Comparison of ENCODE assay signal across 8 cellular contexts in genomic region chr5:40798012-40798855, GRCh38. TPM values are rescaled to one million over a fixed set of nuclear protein-coding genes. Genes with fewer than 3 reads are reported as not detected.
DNase-seq lines count a peak whose midpoint lies in the region; ATAC-seq and TF ChIP-seq lines count a peak whose summit lies in the region.

Gene PRKAA1, minus strand, starts transcription at chr5:40798374. Its CDS starts 185 bp downstream, at chr5:40798189.

- TF ChIP-seq CTCF in LNCAP (IDR thresholded peaks at IDR 0.05) = peak; percentile 60

- peak within 1 kb of the TSS; percentile 91 for H3K4me3 Mint-ChIP-seq in activated T-helper 1 cell treated with anti-CD3 and anti-CD28 coated beads, Interleukin-12 subunit alpha, Interleukin-12 subunit beta, Interleukin-2, Interleukin-4 antibody, amounts not matched to agents 30 ng/mL and 10 ng/mL and 1 ng/mL, durations not matched to agents 14 hours and 24 hours and 36 hours
- peak within 1 kb of the TSS; percentile 86 to 96 (median 94) for H3K4me3 Mint-ChIP-seq in naive thymus-derived CD4-positive, alpha-beta T cell
- peak within 1 kb of the TSS; percentile 92 to 95 for H3K4me3 Mint-ChIP-seq in stimulated activated naive B cell treated with anti-CD40 and anti-IgM and Interleukin-4, amounts not matched to agents 10 μg/mL and 1 μg/mL and 100 μg/mL, for 72 hours

- H3K4me1 Mint-ChIP-seq in activated T-helper 1 cell treated with anti-CD3 and anti-CD28 coated beads, Interleukin-12 subunit alpha, Interleukin-12 subunit beta, Interleukin-2, Interleukin-4 antibody, amounts not matched to agents 30 ng/mL and 10 ng/mL and 1 ng/mL, durations not matched to agents 14 hours and 24 hours and 36 hours (ENCODE audit: low read depth) = peaks cover 41% of the 10 kb centered on the region
- peaks cover 28 to 55% (median 44%) of the 10 kb centered on the region in 7 donors for H3K4me1 Mint-ChIP-seq in naive thymus-derived CD4-positive, alpha-beta T cell
- H3K4me1 Mint-ChIP-seq in stimulated activated naive B cell treated with anti-CD40 and anti-IgM and Interleukin-4, amounts not matched to agents 10 μg/mL and 1 μg/mL and 100 μg/mL, for 72 hours = peaks cover 15 to 38% of the 10 kb centered on the region in 2 donors

- H3K27ac Mint-ChIP-seq in activated T-helper 1 cell treated with anti-CD3 and anti-CD28 coated beads, Interleukin-12 subunit alpha, Interleukin-12 subunit beta, Interleukin-2, Interleukin-4 antibody, amounts not matched to agents 30 ng/mL and 10 ng/mL and 1 ng/mL, durations not matched to agents 14 hours and 24 hours and 36 hours = peak within 1 kb of the TSS; percentile 96
- H3K27ac Mint-ChIP-seq in naive thymus-derived CD4-positive, alpha-beta T cell = peak within 1 kb of the TSS; percentile 74 to 96 (median 94)
- H3K27ac Mint-ChIP-seq in stimulated activated naive B cell treated with anti-CD40 and anti-IgM and Interleukin-4, amounts not matched to agents 10 μg/mL and 1 μg/mL and 100 μg/mL, for 72 hours = peak within 1 kb of the TSS; percentile 97

- no peaks in the 10 kb centered on the region for H3K9me3 Mint-ChIP-seq in activated T-helper 1 cell treated with anti-CD3 and anti-CD28 coated beads, Interleukin-12 subunit alpha, Interleukin-12 subunit beta, Interleukin-2, Interleukin-4 antibody, amounts not matched to agents 30 ng/mL and 10 ng/mL and 1 ng/mL, durations not matched to agents 14 hours and 24 hours and 36 hours
- no peaks in the 10 kb centered on the region for H3K9me3 Mint-ChIP-seq in naive thymus-derived CD4-positive, alpha-beta T cell
- H3K9me3 Mint-ChIP-seq in stimulated activated naive B cell treated with anti-CD40 and anti-IgM and Interleukin-4, amounts not matched to agents 10 μg/mL and 1 μg/mL and 100 μg/mL, for 72 hours = no peaks in the 10 kb centered on the region

- peak within 1 kb of the TSS; percentile 91 for H3K27ac ChIP-seq in naive thymus-derived CD4-positive, alpha-beta T cell (ENCODE audit: low read depth, low read length)

- intact Hi-C loops in activated T-helper 1 cell treated with anti-CD3 and anti-CD28 coated beads, Interleukin-12 subunit alpha, Interleukin-12 subunit beta, Interleukin-2, Interleukin-4 antibody, amounts not matched to agents 30 ng/mL and 10 ng/mL and 1 ng/mL, durations not matched to agents 14 hours and 24 hours and 36 hours (cut with micrococcal nuclease) = loop anchor here (1.0 kb wide), 6 partner anchors 15 to 574 kb away; no protein-coding TSS in a partner anchor
- intact Hi-C loops in naive thymus-derived CD4-positive, alpha-beta T cell (cut with micrococcal nuclease) = loop anchor here (1.0 kb wide), 6 partner anchors 37 to 1127 kb away; partner anchors contain the start of genes RIMOC1 (in 2 of the 2), RPL37 (in 2 of the 2), TTC33 (in 2 of the 2) and FBXO4 (in 1 of the 2)

- no peaks in the 10 kb centered on the region for H3K9me3 ChIP-seq in naive thymus-derived CD4-positive, alpha-beta T cell (ENCODE audit: control insufficient read depth in 2 of 3, low read length in 3 of 3)

- H3K27me3 Mint-ChIP-seq in activated T-helper 1 cell treated with anti-CD3 and anti-CD28 coated beads, Interleukin-12 subunit alpha, Interleukin-12 subunit beta, Interleukin-2, Interleukin-4 antibody, amounts not matched to agents 30 ng/mL and 10 ng/mL and 1 ng/mL, durations not matched to agents 14 hours and 24 hours and 36 hours (ENCODE audit: insufficient read depth) = no peaks in the 10 kb centered on the region
- H3K27me3 Mint-ChIP-seq in naive thymus-derived CD4-positive, alpha-beta T cell = peaks cover 0 to 17% (median 0%) of the 10 kb centered on the region in 5 donors
- no peaks in the 10 kb centered on the region for H3K27me3 Mint-ChIP-seq in stimulated activated naive B cell treated with anti-CD40 and anti-IgM and Interleukin-4, amounts not matched to agents 10 μg/mL and 1 μg/mL and 100 μg/mL, for 72 hours

- no peaks in the 10 kb centered on the region for H3K36me3 ChIP-seq in naive thymus-derived CD4-positive, alpha-beta T cell (ENCODE audit: control insufficient read depth in 2 of 3, insufficient read depth in 3 of 3, low read length in 3 of 3)

- DNase-seq in ELF-1 (ENCODE audit: low read depth, low spot score) (peak; percentile 96), H4 (ENCODE audit: low spot score) (peak; percentile 85), RPMI7951 (ENCODE audit: low read depth) (peak; percentile 84), fibroblast of gingiva (ENCODE audit: low read depth) (peak; percentile 87)
- DNase-seq in activated T-helper 1 cell treated with anti-CD3 and anti-CD28 coated beads, Interleukin-12 subunit alpha, Interleukin-12 subunit beta, Interleukin-2, Interleukin-4 antibody, amounts not matched to agents 30 ng/mL and 10 ng/mL and 1 ng/mL, durations not matched to agents 14 hours and 24 hours and 36 hours (ENCODE audit: low spot score) = peak; percentile 87
- DNase-seq in naive thymus-derived CD4-positive, alpha-beta T cell = peak; percentile 86 to 92 (median 91)
- DNase-seq in stimulated activated naive B cell treated with anti-CD40 and anti-IgM and Interleukin-4, amounts not matched to agents 10 μg/mL and 1 μg/mL and 100 μg/mL, for 72 hours = peak; percentile 84

- peaks cover 12 to 16% of the 10 kb centered on the region in 2 donors for H3K4me1 ChIP-seq in naive thymus-derived CD4-positive, alpha-beta T cell (ENCODE audit: control insufficient read depth in 2 of 2, insufficient read depth in 2 of 2, low read length in 2 of 2)

- H3K27me3 ChIP-seq in naive thymus-derived CD4-positive, alpha-beta T cell (ENCODE audit: control insufficient read depth in 2 of 2, insufficient read depth in 2 of 2, low read length in 2 of 2) = no peaks in the 10 kb centered on the region

- CTCF ChIA-PET in naive thymus-derived CD4-positive, alpha-beta T cell (lab: Charles Lee) = interaction anchor here (0.6 to 0.8 kb wide), 3 partner anchors 10 to 79 kb away, joined by 3 read pairs; partner anchors contain the start of gene RPL37

- peaks cover 21% of the 10 kb centered on the region for H3K36me3 Mint-ChIP-seq in activated T-helper 1 cell treated with anti-CD3 and anti-CD28 coated beads, Interleukin-12 subunit alpha, Interleukin-12 subunit beta, Interleukin-2, Interleukin-4 antibody, amounts not matched to agents 30 ng/mL and 10 ng/mL and 1 ng/mL, durations not matched to agents 14 hours and 24 hours and 36 hours (ENCODE audit: low read depth)
- peaks cover 0 to 23% (median 0%) of the 10 kb centered on the region in 5 donors for H3K36me3 Mint-ChIP-seq in naive thymus-derived CD4-positive, alpha-beta T cell
- H3K36me3 Mint-ChIP-seq in stimulated activated naive B cell treated with anti-CD40 and anti-IgM and Interleukin-4, amounts not matched to agents 10 μg/mL and 1 μg/mL and 100 μg/mL, for 72 hours = peaks cover 9 to 20% of the 10 kb centered on the region in 2 donors

- POLR2A ChIA-PET in naive thymus-derived CD4-positive, alpha-beta T cell (lab: Charles Lee) = interaction anchor here (1.0 kb wide), 2 partner anchors 9 to 30 kb away, joined by 3 to 5 read pairs; no protein-coding TSS in a partner anchor

- ATAC-seq in naive thymus-derived CD4-positive, alpha-beta T cell = peak; percentile 98
- peak; percentile 92 to 95 for ATAC-seq in stimulated activated naive B cell treated with anti-CD40 and anti-IgM and Interleukin-4, amounts not matched to agents 10 μg/mL and 1 μg/mL and 100 μg/mL, for 72 hours (replicated peaks)

- H3K4me3 ChIP-seq in naive thymus-derived CD4-positive, alpha-beta T cell (ENCODE audit: low read length) = peak within 1 kb of the TSS; percentile 98

RNA-seq across cellular contexts. Expression of gene PRKAA1, which starts in this region (rescaled TPM):
- total RNA-seq in H4 (2014; rRNA removed; shearing (Covaris generic)) = 47.1 and 75.6 TPM in 2 replicates
- 63.7 and 75.9 TPM in 2 replicates for total RNA-seq in RPMI7951 (2014; rRNA removed; shearing (Covaris generic))
- total RNA-seq in activated T-helper 1 cell treated with anti-CD3 and anti-CD28 coated beads, Interleukin-12 subunit alpha, Interleukin-12 subunit beta, Interleukin-2, Interleukin-4 antibody, amounts not matched to agents 30 ng/mL and 10 ng/mL and 1 ng/mL, durations not matched to agents 14 hours and 24 hours and 36 hours = 56.6 and 59.0 TPM in 2 replicates
- 100 to 1,000 TPM in 1 of 5 experiments, 10 to 100 TPM in 4; 65.5 to 103 (median 98.1) TPM for total RNA-seq in naive thymus-derived CD4-positive, alpha-beta T cell
- polyA plus RNA-seq in naive thymus-derived CD4-positive, alpha-beta T cell = 10 to 100 TPM; 38.3 to 49.2 TPM

Comparison
In these comparisons a context has a peak if more than half of its experiments do, and no peak if none do; other contexts are left out.
1. Peak in every context shown above with its lines: DNase-seq, ATAC-seq, H3K4me3 ChIP-seq and H3K27ac ChIP-seq.